Comparison of ENCODE assay signal across 9 cellular contexts in the genomic region with DNA sequence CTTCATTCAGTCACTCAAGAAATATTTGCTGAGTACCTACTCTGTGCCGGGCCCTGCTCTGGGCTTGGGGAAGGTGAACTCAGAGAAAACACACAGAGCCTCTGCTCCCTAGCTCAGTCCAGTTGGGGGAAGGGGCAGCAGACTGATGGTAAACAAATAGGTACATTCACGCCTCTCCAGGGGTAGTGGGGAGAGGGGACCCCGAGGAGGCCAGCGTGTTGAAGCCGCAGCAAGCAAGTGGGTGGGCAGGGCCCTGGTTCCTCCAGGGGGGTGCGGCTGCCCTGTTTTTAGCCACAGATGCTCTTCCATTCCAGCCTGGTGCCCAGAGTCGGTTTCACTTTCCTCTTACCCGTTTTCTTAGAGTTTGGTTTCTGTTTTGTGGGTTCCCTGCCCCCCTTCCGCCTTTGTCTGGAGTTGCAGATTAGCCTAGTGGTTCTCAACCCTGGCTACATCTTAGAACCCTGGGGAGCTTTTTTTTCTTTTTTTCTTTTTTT. TPM values are rescaled to one million over a fixed set of nuclear protein-coding genes. Genes with fewer than 3 reads are reported as not detected.
DNase-seq lines count a peak whose midpoint lies in the region; ATAC-seq, FAIRE-seq and TF ChIP-seq lines count a peak whose summit lies in the region.
"Had no signal": no experiment of that assay in that cellular context is flagged by ENCODE, and none has a peak within 500 bp of the region (broad histone marks: within the 10 kb centered on the region; RNA-seq: fewer than 3 reads in every experiment).

No MANE protein-coding gene starts in this region.

- peak; percentile 78 for ATAC-seq in HG03280 (IDR thresholded peaks at IDR 0.05; ENCODE audit: unreplicated experiment)
- ATAC-seq in HG03469 (IDR thresholded peaks at IDR 0.05; ENCODE audit: unreplicated experiment) = no peak

- peak; percentile 48 for TF ChIP-seq POLR2A in erythroblast (IDR thresholded peaks at IDR 0.05; ENCODE audit: low read length)

- DNase-seq in GM18507 (ENCODE audit: extremely low spot score, insufficient read length, low read depth) = peak; percentile 76
- peak; percentile 60 for DNase-seq in activated CD4-positive, CD25-positive, alpha-beta regulatory T cell treated with anti-CD3 and anti-CD28 coated beads, Interleukin-2, amount 50 U/mL, for 72 hours
- DNase-seq in erythroblast (lab: John Stamatoyannopoulos, UW) = peak; percentile 92
- DNase-seq in stimulated activated CD4-positive, alpha-beta T cell treated with anti-CD3 and anti-CD28 coated beads, TNF-alpha, amount 100 ng/mL, for 1 hour (ENCODE audit: low read depth in 3 of 3, low spot score in 1 of 3) = peak; percentile 40 to 52 (median 50)
- no peak for DNase-seq in NCI-H1048 (lab: John Stamatoyannopoulos, UW)
- DNase-seq in mesothelial cell of epicardium (ENCODE audit: low spot score in 2 of 2, unreplicated experiment in 2 of 2) = no peak

- H3K27me3 Mint-ChIP-seq in mesothelial cell of epicardium (ENCODE audit: low read depth) = no peaks in the 10 kb centered on the region

- no peaks in the 10 kb centered on the region for H3K9me3 Mint-ChIP-seq in mesothelial cell of epicardium

- H3K27ac Mint-ChIP-seq in mesothelial cell of epicardium = no peak overlapping the region

- peak; percentile 93 for FAIRE-seq in GM18507 (lab: Jason Lieb, UNC)

- H3K4me3 Mint-ChIP-seq in mesothelial cell of epicardium = no peak overlapping the region

- peaks cover 4% of the 10 kb centered on the region for H3K36me3 Mint-ChIP-seq in mesothelial cell of epicardium

- no peak for TF ChIP-seq CTCF in mesothelial cell of epicardium (IDR thresholded peaks at IDR 0.05; ENCODE audit: unreplicated experiment)

- H3K4me1 Mint-ChIP-seq in mesothelial cell of epicardium = no peaks in the 10 kb centered on the region

RNA-seq across cellular contexts. Expression of gene DRAP1, which starts 8.7 kb away (rescaled TPM):
- total RNA-seq in mesothelial cell of epicardium = 68.5 to 74.4 TPM (median 70.9 TPM) in 3 replicates

RNA-seq across cellular contexts. Expression of gene C11orf68, which starts 9.1 kb away (rescaled TPM):
- total RNA-seq in mesothelial cell of epicardium = 33.4 to 34.9 TPM (median 33.9 TPM) in 3 replicates

RNA-seq across cellular contexts. Expression of gene TSGA10IP, which starts 17.3 kb away (rescaled TPM):
- total RNA-seq in mesothelial cell of epicardium = not detected in 3 replicates
- total RNA-seq: lower leg skin had no signal

RNA-seq across cellular contexts. Expression of gene FOSL1, which starts 27.8 kb away (rescaled TPM):
- 2.7 to 4.3 TPM (median 3.1 TPM) in 3 replicates for total RNA-seq in mesothelial cell of epicardium

RNA-seq across cellular contexts. Expression of gene SART1, which starts 33.6 kb away (rescaled TPM):
- 47.1 to 55.1 TPM (median 54.4 TPM) in 3 replicates for total RNA-seq in mesothelial cell of epicardium

Comparison
In these comparisons a context has a peak if more than half of its experiments do, and no peak if none do; other contexts are left out.
1. DNase-seq: peak in GM18507 (single experiment), activated CD4-positive, CD25-positive, alpha-beta regulatory T cell treated with anti-CD3 and anti-CD28 coated beads, Interleukin-2, amount 50 U/mL, for 72 hours (single experiment), erythroblast (2 of 2) and stimulated activated CD4-positive, alpha-beta T cell treated with anti-CD3 and anti-CD28 coated beads, TNF-alpha, amount 100 ng/mL, for 1 hour (3 of 3); none in NCI-H1048 (single experiment) and mesothelial cell of epicardium (0 of 2).